In the genomic region with DNA sequence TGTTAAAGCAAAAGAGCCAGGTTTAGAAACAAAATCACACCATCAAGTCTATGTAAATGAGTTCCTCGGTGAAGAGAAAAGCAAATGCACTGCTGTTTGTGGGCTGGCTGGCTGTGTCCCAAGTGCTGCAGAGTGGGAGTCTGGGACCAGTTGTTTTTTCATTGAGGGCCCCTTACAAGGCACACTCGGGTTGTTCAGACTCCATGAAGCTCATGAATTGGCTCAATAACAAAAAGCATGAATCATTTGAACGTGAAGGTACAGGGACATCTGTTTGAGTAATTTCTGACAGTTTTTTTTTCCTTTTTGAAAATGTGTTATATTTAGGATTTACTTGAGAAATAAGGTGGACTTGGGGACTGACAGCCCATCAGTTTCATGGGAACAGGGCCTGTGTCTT, we compare ENCODE assay signal across 1 cellular context.
TF ChIP-seq lines count a peak whose summit lies in the region.

No MANE protein-coding gene starts in this region.

TF ChIP-seq in endothelial cell of umbilical vein, 7 proteins besides CTCF, POLR2A, EP300 and RAD21:
- no peak for TF ChIP-seq FOS (IDR thresholded peaks at IDR 0.05; ENCODE audit: borderline replicate concordance, insufficient read depth, low read length)
- no peak for TF ChIP-seq EZH2 (IDR thresholded peaks at IDR 0.05; ENCODE audit: borderline replicate concordance, low read depth, low read length, severe bottlenecking)
